9 cellular contexts compared by ENCODE assay signal in genomic region chr1:2557146-2558029, GRCh38. TPM values are rescaled to one million over a fixed set of nuclear protein-coding genes. Genes with fewer than 3 reads are reported as not detected.
DNase-seq lines count a peak whose midpoint lies in the region; ATAC-seq lines count a peak whose summit lies in the region.
"Had no signal": no experiment of that assay in that cellular context is flagged by ENCODE, and none has a peak within 500 bp of the region (broad histone marks: within the 10 kb centered on the region; RNA-seq: fewer than 3 reads in every experiment).

No MANE protein-coding gene starts in this region.

- H3K36me3 Mint-ChIP-seq in activated T-helper 2 cell treated with anti-CD3 and anti-CD28 coated beads, Interferon-gamma antibody, Interleukin-2, Interleukin-4, amounts not matched to agents 10 μg/mL and 5 μg/mL and 100 μg/mL, durations not matched to agents 14 hours and 24 hours and 36 hours (ENCODE audit: low read depth) = peaks cover 43% of the 10 kb centered on the region

- peak overlapping the region; percentile 82 to 90 for H3K4me3 ChIP-seq in stomach smooth muscle (ENCODE audit: low read length in 2 of 2)

- H3K27me3 ChIP-seq in stomach smooth muscle (ENCODE audit: control insufficient read depth in 1 of 2, insufficient read depth in 2 of 2, low read length in 2 of 2) = no peaks in the 10 kb centered on the region

- DNase-seq in activated CD4-positive, CD25-positive, alpha-beta regulatory T cell treated with anti-CD3 and anti-CD28 coated beads, Interleukin-2, amount 50 U/mL, for 72 hours = peak; percentile 32
- DNase-seq in activated T-helper 2 cell treated with anti-CD3 and anti-CD28 coated beads, Interferon-gamma antibody, Interleukin-2, Interleukin-4, amounts not matched to agents 10 μg/mL and 5 μg/mL and 100 μg/mL, durations not matched to agents 14 hours and 24 hours and 36 hours (ENCODE audit: low spot score) = no peak
- DNase-seq in left colon = peak; percentile 78 to 86
- DNase-seq in glomerular visceral epithelial cell (ENCODE audit: extremely low spot score) = no peak
- DNase-seq in NCI-H1694 (lab: John Stamatoyannopoulos, UW) = no peak
- no peak for DNase-seq in COLO668 (lab: John Stamatoyannopoulos, UW; ENCODE audit: unreplicated experiment)
- DNase-seq: NCI-H1930 had no signal

- H3K9me3 Mint-ChIP-seq in activated T-helper 2 cell treated with anti-CD3 and anti-CD28 coated beads, Interferon-gamma antibody, Interleukin-2, Interleukin-4, amounts not matched to agents 10 μg/mL and 5 μg/mL and 100 μg/mL, durations not matched to agents 14 hours and 24 hours and 36 hours = no peaks in the 10 kb centered on the region

- peak overlapping the region; percentile 93 for H3K27ac Mint-ChIP-seq in activated T-helper 2 cell treated with anti-CD3 and anti-CD28 coated beads, Interferon-gamma antibody, Interleukin-2, Interleukin-4, amounts not matched to agents 10 μg/mL and 5 μg/mL and 100 μg/mL, durations not matched to agents 14 hours and 24 hours and 36 hours

- peaks cover 0 to 7% of the 10 kb centered on the region in 2 donors for H3K36me3 ChIP-seq in stomach smooth muscle (ENCODE audit: control insufficient read depth in 2 of 2, insufficient read depth in 2 of 2, low read length in 2 of 2)

- ATAC-seq in activated CD4-positive, CD25-positive, alpha-beta regulatory T cell treated with anti-CD3 and anti-CD28 coated beads, Interleukin-2, amount 50 U/mL, for 24 hours = no peak
- ATAC-seq in left colon = peak; percentile 59

- peaks cover 37% of the 10 kb centered on the region for H3K4me1 ChIP-seq in stomach smooth muscle (ENCODE audit: control insufficient read depth, insufficient read depth, low read length)

- intact Hi-C loops in activated T-helper 2 cell treated with anti-CD3 and anti-CD28 coated beads, Interferon-gamma antibody, Interleukin-2, Interleukin-4, amounts not matched to agents 10 μg/mL and 5 μg/mL and 100 μg/mL, durations not matched to agents 14 hours and 24 hours and 36 hours (cut with micrococcal nuclease) = loop anchor here (10.0 kb wide), 1 partner anchor 1153 kb away; the partner anchor contains the start of gene MRPL20
- intact Hi-C loops in left colon (cut with DNase I, micrococcal nuclease) = no loop called here

- H3K4me3 Mint-ChIP-seq in activated T-helper 2 cell treated with anti-CD3 and anti-CD28 coated beads, Interferon-gamma antibody, Interleukin-2, Interleukin-4, amounts not matched to agents 10 μg/mL and 5 μg/mL and 100 μg/mL, durations not matched to agents 14 hours and 24 hours and 36 hours (ENCODE audit: low read depth) = peak overlapping the region; percentile 97

- H3K27me3 Mint-ChIP-seq in activated T-helper 2 cell treated with anti-CD3 and anti-CD28 coated beads, Interferon-gamma antibody, Interleukin-2, Interleukin-4, amounts not matched to agents 10 μg/mL and 5 μg/mL and 100 μg/mL, durations not matched to agents 14 hours and 24 hours and 36 hours (ENCODE audit: low read depth) = no peaks in the 10 kb centered on the region

- no peaks in the 10 kb centered on the region for H3K9me3 ChIP-seq in stomach smooth muscle (ENCODE audit: control insufficient read depth in 2 of 2, low read length in 2 of 2)

- H3K27ac ChIP-seq in stomach smooth muscle (ENCODE audit: low read length) = peak overlapping the region; percentile 81

- peak overlapping the region; percentile 75 to 90 for H3K9ac ChIP-seq in stomach smooth muscle (ENCODE audit: low read length in 2 of 2)

- H3K4me1 Mint-ChIP-seq in activated T-helper 2 cell treated with anti-CD3 and anti-CD28 coated beads, Interferon-gamma antibody, Interleukin-2, Interleukin-4, amounts not matched to agents 10 μg/mL and 5 μg/mL and 100 μg/mL, durations not matched to agents 14 hours and 24 hours and 36 hours (ENCODE audit: low read depth) = peaks cover 17% of the 10 kb centered on the region

RNA-seq across cellular contexts. Expression of gene TNFRSF14, which starts 1.2 kb away (rescaled TPM):
- total RNA-seq in activated T-helper 2 cell treated with anti-CD3 and anti-CD28 coated beads, Interferon-gamma antibody, Interleukin-2, Interleukin-4, amounts not matched to agents 10 μg/mL and 5 μg/mL and 100 μg/mL, durations not matched to agents 14 hours and 24 hours and 36 hours = 191 and 199 TPM in 2 replicates
- 100 to 1,000 TPM; 142 to 178 TPM for total RNA-seq in left colon

RNA-seq across cellular contexts. Expression of gene HES5, which starts 27.3 kb away (rescaled TPM):
- not detected in 2 replicates for total RNA-seq in activated T-helper 2 cell treated with anti-CD3 and anti-CD28 coated beads, Interferon-gamma antibody, Interleukin-2, Interleukin-4, amounts not matched to agents 10 μg/mL and 5 μg/mL and 100 μg/mL, durations not matched to agents 14 hours and 24 hours and 36 hours
- 1 to 10 TPM; 2.7 to 6.2 TPM for total RNA-seq in left colon

RNA-seq across cellular contexts. Expression of gene PRXL2B, which starts 29.2 kb away (rescaled TPM):
- total RNA-seq in activated T-helper 2 cell treated with anti-CD3 and anti-CD28 coated beads, Interferon-gamma antibody, Interleukin-2, Interleukin-4, amounts not matched to agents 10 μg/mL and 5 μg/mL and 100 μg/mL, durations not matched to agents 14 hours and 24 hours and 36 hours = 26.5 and 28.4 TPM in 2 replicates
- total RNA-seq in left colon = 10 to 100 TPM; 73.9 to 86.3 TPM

RNA-seq across cellular contexts. Expression of gene PANK4, which starts 31.0 kb away (rescaled TPM):
- total RNA-seq in activated T-helper 2 cell treated with anti-CD3 and anti-CD28 coated beads, Interferon-gamma antibody, Interleukin-2, Interleukin-4, amounts not matched to agents 10 μg/mL and 5 μg/mL and 100 μg/mL, durations not matched to agents 14 hours and 24 hours and 36 hours = 49.1 and 52.2 TPM in 2 replicates
- total RNA-seq in left colon = 10 to 100 TPM; 29.4 to 32.6 TPM

Comparison
In these comparisons a context has a peak if more than half of its experiments do, and no peak if none do; other contexts are left out.
1. DNase-seq: peak in activated CD4-positive, CD25-positive, alpha-beta regulatory T cell treated with anti-CD3 and anti-CD28 coated beads, Interleukin-2, amount 50 U/mL, for 72 hours (single experiment) and left colon (2 of 2); none in activated T-helper 2 cell treated with anti-CD3 and anti-CD28 coated beads, Interferon-gamma antibody, Interleukin-2, Interleukin-4, amounts not matched to agents 10 μg/mL and 5 μg/mL and 100 μg/mL, durations not matched to agents 14 hours and 24 hours and 36 hours (single experiment), glomerular visceral epithelial cell (single experiment), NCI-H1694 (single experiment) and COLO668 (single experiment).